Comparison of ENCODE assay signal across 17 cellular contexts in genomic region chr10:123559823-123560092, GRCh38.
DNase-seq lines count a peak whose midpoint lies in the region; ATAC-seq and TF ChIP-seq lines count a peak whose summit lies in the region.
"Had no signal": no experiment of that assay in that cellular context is flagged by ENCODE, and none has a peak within 500 bp of the region (broad histone marks: within the 10 kb centered on the region; RNA-seq: fewer than 3 reads in every experiment).

No MANE protein-coding gene starts in this region.

- H3K4me1 Mint-ChIP-seq in activated CD4-positive, alpha-beta memory T cell treated with anti-CD3 and anti-CD28 coated beads, Interleukin-2, amount 10 ng/mL, durations not matched to agents 7 days and 5 days: no peaks in the 10 kb centered on the region
- H3K4me1 Mint-ChIP-seq in activated CD4-positive, alpha-beta memory T cell treated with anti-CD3 and anti-CD28 coated beads for 36 hours (ENCODE audit: low read depth): no peaks in the 10 kb centered on the region
- no peaks in the 10 kb centered on the region for H3K4me1 Mint-ChIP-seq in type B pancreatic cell (ENCODE audit: unreplicated experiment)

- ATAC-seq in HG03442 (IDR thresholded peaks at IDR 0.05; ENCODE audit: unreplicated experiment): no peak

- POLR2A ChIA-PET in activated CD4-positive, alpha-beta memory T cell treated with anti-CD3 and anti-CD28 coated beads, Interleukin-2, amount 10 ng/mL, durations not matched to agents 7 days and 5 days (lab: Charles Lee): no interaction called here
- POLR2A ChIA-PET in activated CD4-positive, alpha-beta memory T cell treated with anti-CD3 and anti-CD28 coated beads for 36 hours (lab: Charles Lee): no interaction called here

- H3K4me1 ChIP-seq in left ventricle myocardium inferior: no peaks in the 10 kb centered on the region
- H3K4me1 ChIP-seq: SJCRH30 had no signal

- TF ChIP-seq CTCF in type B pancreatic cell (conservative IDR thresholded peaks at IDR 0.05) (no peak), left ventricle myocardium inferior (IDR thresholded peaks at IDR 0.05; ENCODE audit: borderline replicate concordance) (no peak)

- no peaks in the 10 kb centered on the region for H3K36me3 Mint-ChIP-seq in activated CD4-positive, alpha-beta memory T cell treated with anti-CD3 and anti-CD28 coated beads, Interleukin-2, amount 10 ng/mL, durations not matched to agents 7 days and 5 days (ENCODE audit: low read depth)
- no peaks in the 10 kb centered on the region for H3K36me3 Mint-ChIP-seq in activated CD4-positive, alpha-beta memory T cell treated with anti-CD3 and anti-CD28 coated beads for 36 hours
- H3K36me3 Mint-ChIP-seq in type B pancreatic cell: no peaks in the 10 kb centered on the region

- intact Hi-C loops in activated CD4-positive, alpha-beta memory T cell treated with anti-CD3 and anti-CD28 coated beads for 36 hours (cut with micrococcal nuclease): loop anchor here (1.0 to 5.0 kb wide), 4 partner anchors 179 to 992 kb away; no protein-coding TSS in a partner anchor
- intact Hi-C loops in left ventricle myocardium inferior (cut with micrococcal nuclease): loop anchor here (5.0 to 10.0 kb wide), 2 partner anchors 427 to 515 kb away; no protein-coding TSS in a partner anchor

- no peak overlapping the region for H3K4me3 ChIP-seq in left ventricle myocardium inferior
- H3K4me3 ChIP-seq: GM23338, PC-9, SJCRH30 had no signal

- no peaks in the 10 kb centered on the region for H3K9me3 Mint-ChIP-seq in activated CD4-positive, alpha-beta memory T cell treated with anti-CD3 and anti-CD28 coated beads, Interleukin-2, amount 10 ng/mL, durations not matched to agents 7 days and 5 days
- H3K9me3 Mint-ChIP-seq in activated CD4-positive, alpha-beta memory T cell treated with anti-CD3 and anti-CD28 coated beads for 36 hours: no peaks in the 10 kb centered on the region
- H3K9me3 Mint-ChIP-seq in type B pancreatic cell: no peaks in the 10 kb centered on the region
- H3K9me3 Mint-ChIP-seq: CD4-positive, alpha-beta T cell; GM23338 had no signal

- H3K9me3 ChIP-seq in left ventricle myocardium inferior (replicated peaks): no peaks in the 10 kb centered on the region
- H3K9me3 ChIP-seq: SJCRH30 had no signal

- peak overlapping the region; percentile 14 for H3K27ac ChIP-seq in caudate nucleus (ENCODE audit: low read depth, low read length)
- no peak overlapping the region for H3K27ac ChIP-seq in left ventricle myocardium inferior (replicated peaks)
- H3K27ac ChIP-seq: PC-9, SJCRH30 had no signal

- H3K27me3 ChIP-seq in left ventricle myocardium inferior (ENCODE audit: low read depth): peaks cover 77% of the 10 kb centered on the region

- CTCF ChIA-PET in activated CD4-positive, alpha-beta memory T cell treated with anti-CD3 and anti-CD28 coated beads, Interleukin-2, amount 10 ng/mL, durations not matched to agents 7 days and 5 days (lab: Charles Lee): interaction anchor here (0.7 to 2.0 kb wide), 3 partner anchors 425 to 539 kb away, joined by 3 to 5 read pairs (median 3); no protein-coding TSS in a partner anchor
- CTCF ChIA-PET in activated CD4-positive, alpha-beta memory T cell treated with anti-CD3 and anti-CD28 coated beads for 36 hours (lab: Charles Lee): interaction anchor here (1.2 to 1.4 kb wide), 2 partner anchors 426 to 428 kb away, joined by 5 to 10 read pairs; no protein-coding TSS in a partner anchor

- peak; percentile 11 for DNase-seq in activated CD4-positive, alpha-beta memory T cell treated with anti-CD3 and anti-CD28 coated beads, Interleukin-2, amount 10 ng/mL, durations not matched to agents 7 days and 5 days
- DNase-seq in activated CD4-positive, alpha-beta memory T cell treated with anti-CD3 and anti-CD28 coated beads for 36 hours: no peak
- DNase-seq in caudate nucleus (lab: John Stamatoyannopoulos, UW) (no peak), medulla oblongata (ENCODE audit: extremely low spot score) (peak; percentile 9), type B pancreatic cell (ENCODE audit: extremely low spot score, unreplicated experiment) (peak; percentile 43), H4 (ENCODE audit: low spot score) (no peak), left ventricle myocardium inferior (no peak)
- DNase-seq: HCEC 1CT; NCI-H1436 treated with DMSO at 0.1 percent for 48 hours; NCI-H187 treated with DMSO at 0.1 percent for 48 hours; NCI-H2107; NK-92 treated with Interleukin-12 subunit alpha and Interleukin-12 subunit beta, amount 100 ng/mL, for 24 hours had no signal

- H3K27me3 Mint-ChIP-seq in activated CD4-positive, alpha-beta memory T cell treated with anti-CD3 and anti-CD28 coated beads, Interleukin-2, amount 10 ng/mL, durations not matched to agents 7 days and 5 days: peaks cover 2% of the 10 kb centered on the region
- peaks cover 5% of the 10 kb centered on the region for H3K27me3 Mint-ChIP-seq in activated CD4-positive, alpha-beta memory T cell treated with anti-CD3 and anti-CD28 coated beads for 36 hours
- H3K27me3 Mint-ChIP-seq in type B pancreatic cell: peaks cover 57% of the 10 kb centered on the region

- no peaks in the 10 kb centered on the region for H3K36me3 ChIP-seq in left ventricle myocardium inferior
- H3K36me3 ChIP-seq: SJCRH30 had no signal

- H3K4me3 Mint-ChIP-seq in activated CD4-positive, alpha-beta memory T cell treated with anti-CD3 and anti-CD28 coated beads, Interleukin-2, amount 10 ng/mL, durations not matched to agents 7 days and 5 days: no peak overlapping the region
- H3K4me3 Mint-ChIP-seq in activated CD4-positive, alpha-beta memory T cell treated with anti-CD3 and anti-CD28 coated beads for 36 hours: no peak overlapping the region
- H3K4me3 Mint-ChIP-seq in type B pancreatic cell: no peak overlapping the region
- H3K4me3 Mint-ChIP-seq: CD4-positive, alpha-beta T cell; GM23338 had no signal

- no peak overlapping the region for H3K27ac Mint-ChIP-seq in activated CD4-positive, alpha-beta memory T cell treated with anti-CD3 and anti-CD28 coated beads, Interleukin-2, amount 10 ng/mL, durations not matched to agents 7 days and 5 days
- H3K27ac Mint-ChIP-seq in activated CD4-positive, alpha-beta memory T cell treated with anti-CD3 and anti-CD28 coated beads for 36 hours: no peak overlapping the region
- no peak overlapping the region for H3K27ac Mint-ChIP-seq in type B pancreatic cell
- H3K27ac Mint-ChIP-seq: CD4-positive, alpha-beta T cell; GM23338 had no signal

Comparison
In these comparisons a context has a peak if more than half of its experiments do, and no peak if none do; other contexts are left out.
1. DNase-seq: peak in activated CD4-positive, alpha-beta memory T cell treated with anti-CD3 and anti-CD28 coated beads, Interleukin-2, amount 10 ng/mL, durations not matched to agents 7 days and 5 days (single experiment), medulla oblongata (single experiment) and type B pancreatic cell (single experiment); none in activated CD4-positive, alpha-beta memory T cell treated with anti-CD3 and anti-CD28 coated beads for 36 hours (single experiment), caudate nucleus (0 of 61), H4 (single experiment) and left ventricle myocardium inferior (single experiment).